ENCODE assay signal across 16 cellular contexts in genomic region chr2:155630760-155631159, GRCh38.
DNase-seq lines count a peak whose midpoint lies in the region; ATAC-seq and TF ChIP-seq lines count a peak whose summit lies in the region.
"Had no signal": no experiment of that assay in that cellular context is flagged by ENCODE, and none has a peak within 500 bp of the region (broad histone marks: within the 10 kb centered on the region; RNA-seq: fewer than 3 reads in every experiment).

No MANE protein-coding gene starts in this region.

- peak overlapping the region in 2 of 3 experiments; percentile 0 to 6 for H3K27ac Mint-ChIP-seq in nephron
- H3K27ac Mint-ChIP-seq: CD8-positive, alpha-beta memory T cell had no signal

- H3K36me3 ChIP-seq in OCI-LY3 (replicated peaks; ENCODE audit: low read depth, low read length) (no peaks in the 10 kb centered on the region), psoas muscle (ENCODE audit: insufficient read depth in 1 of 2, low read depth in 1 of 2) (no peaks in the 10 kb centered on the region)
- H3K36me3 ChIP-seq: BLaER1 had no signal

- WGBS in psoas muscle, 3 donors, result 26 to 40% (median 30%) methylated on average over 5 of the region's 5 CpGs

- ATAC-seq in HG03520 (IDR thresholded peaks at IDR 0.05; ENCODE audit: unreplicated experiment), result no peak
- ATAC-seq in psoas muscle, result no peak

- no peak overlapping the region for H3K4me2 ChIP-seq in OCI-LY3 (ENCODE audit: low read length)
- H3K4me2 ChIP-seq: BLaER1 had no signal

- H3K27me3 ChIP-seq in OCI-LY3 (ENCODE audit: low read depth, low read length) (no peaks in the 10 kb centered on the region), psoas muscle (ENCODE audit: insufficient read depth in 3 of 3, low read length in 2 of 3) (no peaks in the 10 kb centered on the region)
- H3K27me3 ChIP-seq: BLaER1 had no signal

- no peaks in the 10 kb centered on the region for H3K79me2 ChIP-seq in OCI-LY3 (ENCODE audit: low read length)

- no peaks in the 10 kb centered on the region for H3K36me3 Mint-ChIP-seq in nephron (ENCODE audit: low read depth)
- H3K36me3 Mint-ChIP-seq: CD8-positive, alpha-beta memory T cell had no signal

- H3K27ac ChIP-seq in OCI-LY3 (ENCODE audit: low read length) (no peak overlapping the region), psoas muscle (no peak overlapping the region)
- H3K27ac ChIP-seq: BLaER1 had no signal

- H3K27me3 Mint-ChIP-seq in nephron (ENCODE audit: low read depth), result no peaks in the 10 kb centered on the region
- H3K27me3 Mint-ChIP-seq: CD8-positive, alpha-beta memory T cell had no signal

- H4K20me1 ChIP-seq in OCI-LY3 (ENCODE audit: insufficient read depth, low read length), result no peaks in the 10 kb centered on the region
- H4K20me1 ChIP-seq: BLaER1 had no signal

- H3K9ac ChIP-seq in OCI-LY3 (ENCODE audit: low read length), result no peak overlapping the region
- H3K9ac ChIP-seq: BLaER1 had no signal

- H3K4me1 ChIP-seq in OCI-LY3 (ENCODE audit: low read length), result no peaks in the 10 kb centered on the region
- H3K4me1 ChIP-seq in psoas muscle, result no peaks in the 10 kb centered on the region
- H3K4me1 ChIP-seq: BLaER1, Caco-2 had no signal

- intact Hi-C loops in psoas muscle (cut with DNase I), result no loop called here

- H3K9me3 ChIP-seq in OCI-LY3 (ENCODE audit: insufficient read depth, low read length) (no peaks in the 10 kb centered on the region), psoas muscle (no peaks in the 10 kb centered on the region)
- H3K9me3 ChIP-seq: BLaER1, Caco-2 had no signal

- no peaks in the 10 kb centered on the region for H3K9me3 Mint-ChIP-seq in nephron
- H3K9me3 Mint-ChIP-seq: CD8-positive, alpha-beta memory T cell had no signal

- H3K4me3 ChIP-seq in OCI-LY3 (ENCODE audit: low read length) (no peak overlapping the region), psoas muscle (no peak overlapping the region)
- H3K4me3 ChIP-seq: BLaER1 had no signal

- TF ChIP-seq CTCF in OCI-LY3 (IDR thresholded peaks at IDR 0.05; ENCODE audit: low read depth, low read length), result no peak
- TF ChIP-seq CTCF in nephron (IDR thresholded peaks at IDR 0.05; ENCODE audit: unreplicated experiment in 3 of 3), result no peak
- no peak for TF ChIP-seq CTCF in psoas muscle (IDR thresholded peaks at IDR 0.05)

- 0 out of 2 replicates have a peak overlapping the region, but pooled peaks have one; percentile 6 for H2AFZ ChIP-seq in OCI-LY3 (ENCODE audit: low read depth, low read length)

- H3K4me1 Mint-ChIP-seq in nephron, result peaks cover 11% of the 10 kb centered on the region
- H3K4me1 Mint-ChIP-seq: CD8-positive, alpha-beta memory T cell had no signal

- DNase-seq in NCI-H345 (lab: John Stamatoyannopoulos, UW), result peak; percentile 33
- no peak for DNase-seq in NCI-H345 treated with DMSO at 0.1 percent for 48 hours (lab: John Stamatoyannopoulos, UW; ENCODE audit: unreplicated experiment)
- no peak for DNase-seq in T-helper 1 cell
- no peak for DNase-seq in psoas muscle
- DNase-seq: 8988T; AML-193; Caco-2; CD8-positive, alpha-beta memory T cell; DND-41; GDM1; GOT3; HCEC 1CT had no signal

- no peak overlapping the region for H3K4me3 Mint-ChIP-seq in nephron
- H3K4me3 Mint-ChIP-seq: CD8-positive, alpha-beta memory T cell had no signal
